In genomic region chr11:115941044-115941443, GRCh38 we compare ENCODE assay signal across 14 cellular contexts.
"Had no signal": no experiment of that assay in that cellular context is flagged by ENCODE, and none has a peak within 500 bp of the region (broad histone marks: within the 10 kb centered on the region; RNA-seq: fewer than 3 reads in every experiment).

No MANE protein-coding gene starts in this region.

- H3K27ac ChIP-seq: gastrocnemius medialis, left lung, SJCRH30 had no signal

- H3K36me3 Mint-ChIP-seq: activated naive CD8-positive, alpha-beta T cell had no signal

- H3K27me3 Mint-ChIP-seq: activated CD4-positive, alpha-beta T cell treated with anti-CD3 and anti-CD28 coated beads, Interleukin-2, amount 10 ng/mL, durations not matched to agents 24 days and 14 days; activated naive CD8-positive, alpha-beta T cell had no signal

- H3K4me1 ChIP-seq: body of pancreas, gastrocnemius medialis, left lung, SJCRH30 had no signal

- H3K27me3 ChIP-seq: body of pancreas, SJCRH30, tibial nerve had no signal

- H3K9me3 ChIP-seq: body of pancreas, gastrocnemius medialis, left lung, SJCRH30, tibial nerve had no signal

- H3K4me3 Mint-ChIP-seq: activated B cell treated with CpG ODN at 0.5 μM for 24 hours; activated CD4-positive, alpha-beta T cell treated with anti-CD3 and anti-CD28 coated beads, Interleukin-2, amount 10 ng/mL, durations not matched to agents 24 days and 14 days; activated naive CD8-positive, alpha-beta T cell; T-helper 2 cell treated with Interferon-gamma antibody and Interleukin-4, amounts not matched to agents 5 μg/mL and 100 μg/mL, for 36 hours had no signal

- H3K4me1 Mint-ChIP-seq: activated B cell treated with CpG ODN at 0.5 μM for 24 hours; activated CD4-positive, alpha-beta T cell treated with anti-CD3 and anti-CD28 coated beads, Interleukin-2, amount 10 ng/mL, durations not matched to agents 24 days and 14 days had no signal

- H3K4me3 ChIP-seq: body of pancreas, gastrocnemius medialis, left lung, SJCRH30, tibial nerve had no signal

- DNase-seq: activated B cell treated with CpG ODN at 0.5 μM for 24 hours; activated CD4-positive, alpha-beta T cell treated with anti-CD3 and anti-CD28 coated beads, Interleukin-2, amount 10 ng/mL, durations not matched to agents 24 days and 14 days; activated gamma-delta T cell treated with Interleukin-2 at 50 U/mL for 16 hours; amniotic stem cell; effector CD8-positive, alpha-beta T cell; SJCRH30; stimulated activated CD4-positive, alpha-beta T cell treated with anti-CD3 and anti-CD28 coated beads, Interleukin-4, amount 100 ng/mL, for 24 hours; stimulated activated naive CD4-positive, alpha-beta T cell treated with Interleukin-2 at 50 U/mL for 16 hours had no signal

- H3K27ac Mint-ChIP-seq: activated B cell treated with CpG ODN at 0.5 μM for 24 hours; activated CD4-positive, alpha-beta T cell treated with anti-CD3 and anti-CD28 coated beads, Interleukin-2, amount 10 ng/mL, durations not matched to agents 24 days and 14 days; activated naive CD8-positive, alpha-beta T cell; T-helper 2 cell treated with Interferon-gamma antibody and Interleukin-4, amounts not matched to agents 5 μg/mL and 100 μg/mL, for 36 hours had no signal

- H3K36me3 ChIP-seq: gastrocnemius medialis, left lung, SJCRH30, tibial nerve had no signal

- H3K9me3 Mint-ChIP-seq: activated B cell treated with CpG ODN at 0.5 μM for 24 hours; activated CD4-positive, alpha-beta T cell treated with anti-CD3 and anti-CD28 coated beads, Interleukin-2, amount 10 ng/mL, durations not matched to agents 24 days and 14 days; T-helper 2 cell treated with Interferon-gamma antibody and Interleukin-4, amounts not matched to agents 5 μg/mL and 100 μg/mL, for 36 hours had no signal

- ATAC-seq: gastrocnemius medialis had no signal
